In the genomic region with DNA sequence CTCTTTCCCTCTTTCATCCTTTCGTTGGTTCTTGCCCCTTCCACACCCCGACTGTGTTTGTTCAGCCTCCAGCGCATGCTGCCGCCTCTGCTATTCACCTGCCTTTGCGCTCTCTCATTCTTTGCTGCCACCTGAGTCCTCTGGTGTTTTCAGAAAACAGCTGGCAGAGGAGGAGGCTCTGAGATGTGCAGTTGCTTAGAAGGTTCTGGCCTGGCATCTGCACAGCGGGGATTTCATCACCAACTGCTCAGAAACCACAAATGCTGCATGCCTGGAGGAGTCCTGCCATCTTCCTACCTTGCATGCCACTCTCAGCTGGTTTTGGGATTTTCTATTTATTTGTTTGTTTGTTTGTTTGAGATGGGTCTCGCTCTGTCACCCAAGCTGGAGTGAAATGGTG, we compare ENCODE assay signal across 11 cellular contexts. TPM values are rescaled to one million over a fixed set of nuclear protein-coding genes. Genes with fewer than 3 reads are reported as not detected.
DNase-seq lines count a peak whose midpoint lies in the region; ATAC-seq and TF ChIP-seq lines count a peak whose summit lies in the region.
"Had no signal": no experiment of that assay in that cellular context is flagged by ENCODE, and none has a peak within 500 bp of the region (broad histone marks: within the 10 kb centered on the region; RNA-seq: fewer than 3 reads in every experiment).

No MANE protein-coding gene starts in this region.

- CTCF ChIA-PET in Panc1 (lab: Charles Lee): no interaction called here

- intact Hi-C loops in Panc1 (cut with micrococcal nuclease; ENCODE audit: unreplicated experiment) (no loop called here), uterus (cut with DNase I; ENCODE audit: low total_unique reads) (no loop called here), cardiac septum (cut with DNase I) (no loop called here)

- H3K36me3 ChIP-seq in Panc1 (ENCODE audit: control insufficient read depth, insufficient read depth, low read length): no peaks in the 10 kb centered on the region
- no peaks in the 10 kb centered on the region for H3K36me3 ChIP-seq in uterus

- TF ChIP-seq POLR2A in uterus (IDR thresholded peaks at IDR 0.05): no peak

- H3K36me3 Mint-ChIP-seq in stimulated activated naive CD8-positive, alpha-beta T cell treated with anti-CD3 and anti-CD28 coated beads, Interleukin-15, Interleukin-2, amounts not matched to agents 100 ng/mL and 50 ng/mL, for 24 hours (ENCODE audit: low read depth): peaks cover 8% of the 10 kb centered on the region
- H3K36me3 Mint-ChIP-seq in chondrocyte (ENCODE audit: low read depth): peaks cover 3% of the 10 kb centered on the region

- BruUV-seq in Panc1 (replicated peaks; lab: Mats Ljungman, UMichigan): no TSS peak

- TF ChIP-seq CTCF in Panc1 (IDR thresholded peaks at IDR 0.05): no peak
- TF ChIP-seq CTCF in chondrocyte (IDR thresholded peaks at IDR 0.05): no peak
- TF ChIP-seq CTCF in uterus (IDR thresholded peaks at IDR 0.05): no peak

- H3K4me1 Mint-ChIP-seq in stimulated activated naive CD8-positive, alpha-beta T cell treated with anti-CD3 and anti-CD28 coated beads, Interleukin-15, Interleukin-2, amounts not matched to agents 100 ng/mL and 50 ng/mL, for 24 hours (ENCODE audit: low read depth): peaks cover 23% of the 10 kb centered on the region
- peaks cover 32% of the 10 kb centered on the region for H3K4me1 Mint-ChIP-seq in chondrocyte (ENCODE audit: low read depth)

- H3K9me3 ChIP-seq in Panc1 (ENCODE audit: control insufficient read depth, insufficient read depth, low read depth, low read length) (no peaks in the 10 kb centered on the region), uterus (no peaks in the 10 kb centered on the region)

- H3K9me3 Mint-ChIP-seq in stimulated activated naive CD8-positive, alpha-beta T cell treated with anti-CD3 and anti-CD28 coated beads, Interleukin-15, Interleukin-2, amounts not matched to agents 100 ng/mL and 50 ng/mL, for 24 hours: peaks cover 2% of the 10 kb centered on the region
- H3K9me3 Mint-ChIP-seq in chondrocyte (ENCODE audit: low read depth): peaks cover 2% of the 10 kb centered on the region

- H3K4me3 ChIP-seq in Panc1 (ENCODE audit: low read depth in 2 of 2, low read length in 2 of 2) (no peak overlapping the region), uterus (no peak overlapping the region)

- peak overlapping the region; percentile 83 for H3K27ac Mint-ChIP-seq in stimulated activated naive CD8-positive, alpha-beta T cell treated with anti-CD3 and anti-CD28 coated beads, Interleukin-15, Interleukin-2, amounts not matched to agents 100 ng/mL and 50 ng/mL, for 24 hours
- peak overlapping the region; percentile 92 for H3K27ac Mint-ChIP-seq in chondrocyte (ENCODE audit: unreplicated experiment)

- POLR2A ChIA-PET in Panc1 (lab: Charles Lee): no interaction called here

- H3K27me3 Mint-ChIP-seq in stimulated activated naive CD8-positive, alpha-beta T cell treated with anti-CD3 and anti-CD28 coated beads, Interleukin-15, Interleukin-2, amounts not matched to agents 100 ng/mL and 50 ng/mL, for 24 hours: no peaks in the 10 kb centered on the region
- H3K27me3 Mint-ChIP-seq in chondrocyte (ENCODE audit: low read depth): no peaks in the 10 kb centered on the region

- H3K4me1 ChIP-seq in Panc1 (ENCODE audit: control insufficient read depth, insufficient read depth, low read length) (peaks cover 14% of the 10 kb centered on the region), uterus (no peaks in the 10 kb centered on the region)

- no peak overlapping the region for H3K4me3 Mint-ChIP-seq in stimulated activated naive CD8-positive, alpha-beta T cell treated with anti-CD3 and anti-CD28 coated beads, Interleukin-15, Interleukin-2, amounts not matched to agents 100 ng/mL and 50 ng/mL, for 24 hours
- H3K4me3 Mint-ChIP-seq in chondrocyte (ENCODE audit: unreplicated experiment): no peak overlapping the region

- ATAC-seq in stimulated activated naive CD8-positive, alpha-beta T cell treated with anti-CD3 and anti-CD28 coated beads, Interleukin-15, Interleukin-2, amounts not matched to agents 100 U/mL and 50 U/mL, for 24 hours: no peak
- ATAC-seq in Panc1: no peak

- H3K27me3 ChIP-seq in Panc1 (ENCODE audit: control insufficient read depth, insufficient read depth, low read length) (no peaks in the 10 kb centered on the region), uterus (no peaks in the 10 kb centered on the region)

- no peak for DNase-seq in stimulated activated naive CD8-positive, alpha-beta T cell treated with anti-CD3 and anti-CD28 coated beads, Interleukin-15, Interleukin-2, amounts not matched to agents 100 U/mL and 50 U/mL, for 24 hours
- DNase-seq in Panc1 (ENCODE audit: low read depth, low spot score) (no peak), chondrocyte (ENCODE audit: low spot score) (no peak), OCI-M2 (lab: John Stamatoyannopoulos, UW; ENCODE audit: unreplicated experiment) (no peak), uterus (no peak), cardiac septum (ENCODE audit: low spot score) (no peak)
- no peak for DNase-seq in central memory CD4-positive, alpha-beta T cell
- DNase-seq: NCI-H1436 treated with DMSO at 0.1 percent for 48 hours had no signal

- peak overlapping the region; percentile 60; the same call in 1 of the 2 replicates for H3K27ac ChIP-seq in Panc1 (ENCODE audit: low read length)
- no peak overlapping the region for H3K27ac ChIP-seq in uterus

- in situ Hi-C loops in Panc1 (cut with HindIII; ENCODE audit: low pct_unique_long_range_greater_than_20kb, low sequenced_read_pairs): no loop called here

RNA-seq across cellular contexts. Expression of a gene that starts 39.2 kb away (rescaled TPM):
- total RNA-seq in Panc1 (2021; ENCODE audit: unreplicated experiment) (not detected), chondrocyte (not detected in 3 replicates), uterus (1 to 10 TPM in 1 of 4 donors, not detected in 3; 1.5 TPM), cardiac septum (not detected)
- 0.24 TPM for polyA plus RNA-seq in Panc1 (2012; ENCODE audit: insufficient read length)
- total RNA-seq: dermis blood vessel endothelial cell, liver had no signal
